In the genomic region with DNA sequence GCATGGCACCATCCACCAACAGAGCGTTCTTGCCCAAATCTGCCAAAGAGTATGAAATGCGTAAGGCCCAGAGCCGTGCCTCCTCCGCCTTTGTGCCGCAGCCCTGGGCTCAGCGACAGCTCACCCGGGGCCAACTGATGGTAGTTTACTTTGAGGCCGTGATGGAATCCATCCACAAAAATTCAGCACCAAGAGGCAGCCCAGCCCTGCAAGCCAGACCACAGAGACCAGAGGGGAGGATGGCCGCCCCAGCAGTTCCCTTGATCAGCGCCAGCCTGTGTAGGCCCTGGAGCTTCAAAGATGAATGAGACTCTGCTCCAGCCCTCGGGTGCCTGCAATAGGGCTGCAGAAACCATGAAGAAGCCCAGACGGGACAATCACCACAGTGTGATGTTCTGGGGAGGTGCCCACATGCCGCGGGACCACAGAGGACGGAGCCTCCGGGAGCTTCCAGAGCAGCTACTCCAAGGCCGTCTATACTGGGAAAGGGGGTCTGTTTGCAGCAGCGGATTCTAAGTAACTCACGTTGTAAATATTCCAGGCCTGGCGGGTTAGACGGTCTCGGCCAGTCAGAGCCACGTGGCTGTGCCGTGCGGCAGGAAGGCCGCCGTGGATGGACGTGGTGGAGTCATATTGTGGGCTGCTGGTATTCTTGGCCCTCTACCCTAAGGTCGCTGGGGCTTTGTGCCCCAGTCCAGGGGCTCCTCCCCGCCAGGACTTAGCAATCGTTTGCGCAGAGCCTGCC, we compare ENCODE assay signal across 17 cellular contexts.
DNase-seq lines count a peak whose midpoint lies in the region; ATAC-seq and TF ChIP-seq lines count a peak whose summit lies in the region.
"Had no signal": no experiment of that assay in that cellular context is flagged by ENCODE, and none has a peak within 500 bp of the region (broad histone marks: within the 10 kb centered on the region; RNA-seq: fewer than 3 reads in every experiment).

No MANE protein-coding gene starts in this region.

- H3K27ac Mint-ChIP-seq in MCF 10A (ENCODE audit: low read depth, unreplicated experiment) (no peak overlapping the region), neural progenitor cell (no peak overlapping the region)
- H3K27ac Mint-ChIP-seq: CD8-positive, alpha-beta T cell; HFFc6 had no signal

- no peaks in the 10 kb centered on the region for H4K20me1 ChIP-seq in neural progenitor cell (ENCODE audit: low read depth)

- H3K9ac ChIP-seq in neural progenitor cell, result no peak overlapping the region

- H3K27me3 ChIP-seq in heart right ventricle (peaks cover 0 to 84% (median 56%) of the 10 kb centered on the region in 7 donors), dorsolateral prefrontal cortex (peaks cover 0 to 32% (median 0%) of the 10 kb centered on the region in 45 donors), neural progenitor cell (no peaks in the 10 kb centered on the region)

- no peaks in the 10 kb centered on the region for H3K79me2 ChIP-seq in neural progenitor cell (ENCODE audit: low read depth)

- H3K9me3 ChIP-seq in heart right ventricle (no peaks in the 10 kb centered on the region), neural progenitor cell (ENCODE audit: low read depth) (no peaks in the 10 kb centered on the region)
- H3K9me3 ChIP-seq: A549, BE2C had no signal

- H3K4me1 ChIP-seq in heart right ventricle (no peaks in the 10 kb centered on the region), neural progenitor cell (peaks cover 25% of the 10 kb centered on the region)
- H3K4me1 ChIP-seq: BE2C had no signal

- H3K4me1 Mint-ChIP-seq in MCF 10A (ENCODE audit: insufficient read depth, unreplicated experiment) (no peaks in the 10 kb centered on the region), neural progenitor cell (peaks cover 20% of the 10 kb centered on the region)

- DNase-seq in Right ventricle myocardium superior (peak; percentile 21), heart right ventricle (no peak), dorsolateral prefrontal cortex (peak in 3 of 10 donors; percentile 19 to 67 (median 43)), posterior vena cava (ENCODE audit: low spot score) (peak; percentile 67), MCF 10A (ENCODE audit: unreplicated experiment) (no peak), neural progenitor cell (ENCODE audit: low spot score) (no peak), EL (no peak)
- DNase-seq: BE2C; CD8-positive, alpha-beta T cell; COR-L47; DMS153; DND-41; HCEC 1CT; HFFc6 had no signal

- ATAC-seq in Right ventricle myocardium superior (ENCODE audit: poor library complexity) (no peak), heart right ventricle (no peak)
- ATAC-seq: A549; CD8-positive, alpha-beta T cell; HepG2 had no signal

- H3K36me3 Mint-ChIP-seq in MCF 10A (ENCODE audit: insufficient read depth, unreplicated experiment) (no peaks in the 10 kb centered on the region), neural progenitor cell (no peaks in the 10 kb centered on the region)
- H3K36me3 Mint-ChIP-seq: CD8-positive, alpha-beta T cell had no signal

- H3F3A ChIP-seq in neural progenitor cell (ENCODE audit: low read depth), result peaks cover 10% of the 10 kb centered on the region

- CTCF ChIA-PET in MCF 10A (lab: Yijun Ruan, JAX), result no interaction called here

- no TSS peak for BruUV-seq in MCF 10A (replicated peaks; lab: Mats Ljungman, UMichigan)

- H3K27me3 Mint-ChIP-seq in MCF 10A (ENCODE audit: insufficient read depth, unreplicated experiment) (peaks cover 84% of the 10 kb centered on the region), neural progenitor cell (ENCODE audit: insufficient read depth, low read depth) (peaks cover 3% of the 10 kb centered on the region)

- no peak overlapping the region for H3K27ac ChIP-seq in heart right ventricle
- H3K27ac ChIP-seq in dorsolateral prefrontal cortex, result peak overlapping the region in 53 of 59 donors; percentile 27 to 92 (median 79)
- H3K27ac ChIP-seq in neural progenitor cell, result no peak overlapping the region
- H3K27ac ChIP-seq: A549, C4-2B had no signal

- TF ChIP-seq CTCF in heart right ventricle (IDR thresholded peaks at IDR 0.05) (no peak), dorsolateral prefrontal cortex (IDR thresholded peaks at IDR 0.05 in 54 of 56, conservative IDR thresholded peaks at IDR 0.05 in 2 of 56; ENCODE audit: low read depth in 1 of 56, partially characterized antibody in 56 of 56) (no peak), MCF 10A (IDR thresholded peaks at IDR 0.05; ENCODE audit: unreplicated experiment) (no peak), neural progenitor cell (IDR thresholded peaks at IDR 0.05) (no peak)

- no peak overlapping the region for H3K4me2 ChIP-seq in neural progenitor cell
- H3K4me2 ChIP-seq: A549 had no signal

- WGBS in heart right ventricle, 2 donors, result 86% methylated on average over 32 of the region's 32 CpGs

- H2AFZ ChIP-seq in neural progenitor cell (replicated peaks), result no peak overlapping the region

- H3K9me3 Mint-ChIP-seq in MCF 10A (ENCODE audit: unreplicated experiment) (no peaks in the 10 kb centered on the region), neural progenitor cell (no peaks in the 10 kb centered on the region)
- H3K9me3 Mint-ChIP-seq: CD8-positive, alpha-beta T cell had no signal

- H3K4me3 Mint-ChIP-seq in MCF 10A (ENCODE audit: unreplicated experiment), result no peak overlapping the region
- no peak overlapping the region for H3K4me3 Mint-ChIP-seq in neural progenitor cell
- H3K4me3 Mint-ChIP-seq: CD8-positive, alpha-beta T cell; HFFc6 had no signal

- intact Hi-C loops in Right ventricle myocardium superior (cut with DNase I), result no loop called here
- intact Hi-C loops in heart right ventricle (cut with DNase I), result no loop called here
- intact Hi-C loops in dorsolateral prefrontal cortex (cut with DNase I), result loop anchor here in 1 of 2 donors (2.0 kb wide), 1 partner anchor 14 kb away; no protein-coding TSS in a partner anchor
- intact Hi-C loops in posterior vena cava (cut with DNase I), result no loop called here
- intact Hi-C loops in MCF 10A (cut with micrococcal nuclease), result no loop called here

- H3K4me3 ChIP-seq in heart right ventricle (no peak overlapping the region), dorsolateral prefrontal cortex (no peak overlapping the region), neural progenitor cell (no peak overlapping the region)
- H3K4me3 ChIP-seq: A549 had no signal

- H3K36me3 ChIP-seq in heart right ventricle (no peaks in the 10 kb centered on the region), neural progenitor cell (no peaks in the 10 kb centered on the region)
- H3K36me3 ChIP-seq: BE2C had no signal

- POLR2A ChIA-PET in MCF 10A (lab: Yijun Ruan, JAX), result no interaction called here

Comparison
In these comparisons a context has a peak if more than half of its experiments do, and no peak if none do; other contexts are left out.
1. DNase-seq: peak in Right ventricle myocardium superior (single experiment) and posterior vena cava (single experiment); none in heart right ventricle (0 of 2), MCF 10A (single experiment), neural progenitor cell (single experiment) and EL (single experiment).
2. H3K27ac ChIP-seq: peak in dorsolateral prefrontal cortex (53 of 59); none in heart right ventricle (0 of 10) and neural progenitor cell (single experiment).